Comparison of ENCODE assay signal across 1 cellular context in the genomic region with DNA sequence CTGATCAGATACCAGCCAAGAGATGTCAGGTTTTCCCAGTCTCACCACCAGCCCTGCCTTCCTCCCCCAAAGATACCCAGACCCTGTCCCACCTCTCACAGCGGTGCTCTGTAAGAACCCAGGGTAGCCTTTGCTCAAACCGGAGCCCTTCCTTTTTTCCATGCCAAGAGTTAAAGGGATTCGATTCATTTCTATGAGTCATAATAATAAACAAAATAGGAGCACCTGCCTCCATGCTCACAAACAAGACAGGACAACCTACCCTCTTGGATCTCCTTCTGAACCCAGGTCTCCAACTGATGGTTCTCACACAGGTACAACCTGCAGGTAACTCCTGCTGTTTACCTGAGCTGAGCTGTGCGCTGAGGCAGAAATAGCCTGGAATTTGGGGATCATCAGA.
TF ChIP-seq lines count a peak whose summit lies in the region.

No MANE protein-coding gene starts in this region.

TF ChIP-seq in WTC11, 78 proteins besides CTCF, POLR2A, EP300 and RAD21 (continued from another document):
- TF ChIP-seq, protein P1, sequence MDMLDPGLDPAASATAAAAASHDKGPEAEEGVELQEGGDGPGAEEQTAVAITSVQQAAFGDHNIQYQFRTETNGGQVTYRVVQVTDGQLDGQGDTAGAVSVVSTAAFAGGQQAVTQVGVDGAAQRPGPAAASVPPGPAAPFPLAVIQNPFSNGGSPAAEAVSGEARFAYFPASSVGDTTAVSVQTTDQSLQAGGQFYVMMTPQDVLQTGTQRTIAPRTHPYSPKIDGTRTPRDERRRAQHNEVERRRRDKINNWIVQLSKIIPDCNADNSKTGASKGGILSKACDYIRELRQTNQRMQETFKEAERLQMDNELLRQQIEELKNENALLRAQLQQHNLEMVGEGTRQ (CRISPR knock-in tag; IDR thresholded peaks at IDR 0.05), result no peak
- TF ChIP-seq, protein P2, sequence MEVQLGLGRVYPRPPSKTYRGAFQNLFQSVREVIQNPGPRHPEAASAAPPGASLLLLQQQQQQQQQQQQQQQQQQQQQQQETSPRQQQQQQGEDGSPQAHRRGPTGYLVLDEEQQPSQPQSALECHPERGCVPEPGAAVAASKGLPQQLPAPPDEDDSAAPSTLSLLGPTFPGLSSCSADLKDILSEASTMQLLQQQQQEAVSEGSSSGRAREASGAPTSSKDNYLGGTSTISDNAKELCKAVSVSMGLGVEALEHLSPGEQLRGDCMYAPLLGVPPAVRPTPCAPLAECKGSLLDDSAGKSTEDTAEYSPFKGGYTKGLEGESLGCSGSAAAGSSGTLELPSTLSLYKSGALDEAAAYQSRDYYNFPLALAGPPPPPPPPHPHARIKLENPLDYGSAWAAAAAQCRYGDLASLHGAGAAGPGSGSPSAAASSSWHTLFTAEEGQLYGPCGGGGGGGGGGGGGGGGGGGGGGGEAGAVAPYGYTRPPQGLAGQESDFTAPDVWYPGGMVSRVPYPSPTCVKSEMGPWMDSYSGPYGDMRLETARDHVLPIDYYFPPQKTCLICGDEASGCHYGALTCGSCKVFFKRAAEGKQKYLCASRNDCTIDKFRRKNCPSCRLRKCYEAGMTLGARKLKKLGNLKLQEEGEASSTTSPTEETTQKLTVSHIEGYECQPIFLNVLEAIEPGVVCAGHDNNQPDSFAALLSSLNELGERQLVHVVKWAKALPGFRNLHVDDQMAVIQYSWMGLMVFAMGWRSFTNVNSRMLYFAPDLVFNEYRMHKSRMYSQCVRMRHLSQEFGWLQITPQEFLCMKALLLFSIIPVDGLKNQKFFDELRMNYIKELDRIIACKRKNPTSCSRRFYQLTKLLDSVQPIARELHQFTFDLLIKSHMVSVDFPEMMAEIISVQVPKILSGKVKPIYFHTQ (CRISPR knock-in tag; IDR thresholded peaks at IDR 0.05), result no peak
- no peak for TF ChIP-seq MYBL2 (CRISPR knock-in tag; IDR thresholded peaks at IDR 0.05)
- TF ChIP-seq ZNF423 (CRISPR knock-in tag; IDR thresholded peaks at IDR 0.05), result no peak
- no peak for TF ChIP-seq CBFB (CRISPR knock-in tag; IDR thresholded peaks at IDR 0.05; ENCODE audit: low read depth)
- no peak for TF ChIP-seq SP1 (CRISPR knock-in tag; conservative IDR thresholded peaks at IDR 0.05)
- TF ChIP-seq, protein P3, sequence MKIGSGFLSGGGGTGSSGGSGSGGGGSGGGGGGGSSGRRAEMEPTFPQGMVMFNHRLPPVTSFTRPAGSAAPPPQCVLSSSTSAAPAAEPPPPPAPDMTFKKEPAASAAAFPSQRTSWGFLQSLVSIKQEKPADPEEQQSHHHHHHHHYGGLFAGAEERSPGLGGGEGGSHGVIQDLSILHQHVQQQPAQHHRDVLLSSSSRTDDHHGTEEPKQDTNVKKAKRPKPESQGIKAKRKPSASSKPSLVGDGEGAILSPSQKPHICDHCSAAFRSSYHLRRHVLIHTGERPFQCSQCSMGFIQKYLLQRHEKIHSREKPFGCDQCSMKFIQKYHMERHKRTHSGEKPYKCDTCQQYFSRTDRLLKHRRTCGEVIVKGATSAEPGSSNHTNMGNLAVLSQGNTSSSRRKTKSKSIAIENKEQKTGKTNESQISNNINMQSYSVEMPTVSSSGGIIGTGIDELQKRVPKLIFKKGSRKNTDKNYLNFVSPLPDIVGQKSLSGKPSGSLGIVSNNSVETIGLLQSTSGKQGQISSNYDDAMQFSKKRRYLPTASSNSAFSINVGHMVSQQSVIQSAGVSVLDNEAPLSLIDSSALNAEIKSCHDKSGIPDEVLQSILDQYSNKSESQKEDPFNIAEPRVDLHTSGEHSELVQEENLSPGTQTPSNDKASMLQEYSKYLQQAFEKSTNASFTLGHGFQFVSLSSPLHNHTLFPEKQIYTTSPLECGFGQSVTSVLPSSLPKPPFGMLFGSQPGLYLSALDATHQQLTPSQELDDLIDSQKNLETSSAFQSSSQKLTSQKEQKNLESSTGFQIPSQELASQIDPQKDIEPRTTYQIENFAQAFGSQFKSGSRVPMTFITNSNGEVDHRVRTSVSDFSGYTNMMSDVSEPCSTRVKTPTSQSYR (CRISPR knock-in tag; IDR thresholded peaks at IDR 0.05), result no peak
- no peak for TF ChIP-seq ZNF317 (CRISPR knock-in tag; IDR thresholded peaks at IDR 0.05; ENCODE audit: borderline replicate concordance, low read depth)
